ENCODE assay signal across 10 cellular contexts in the genomic region with DNA sequence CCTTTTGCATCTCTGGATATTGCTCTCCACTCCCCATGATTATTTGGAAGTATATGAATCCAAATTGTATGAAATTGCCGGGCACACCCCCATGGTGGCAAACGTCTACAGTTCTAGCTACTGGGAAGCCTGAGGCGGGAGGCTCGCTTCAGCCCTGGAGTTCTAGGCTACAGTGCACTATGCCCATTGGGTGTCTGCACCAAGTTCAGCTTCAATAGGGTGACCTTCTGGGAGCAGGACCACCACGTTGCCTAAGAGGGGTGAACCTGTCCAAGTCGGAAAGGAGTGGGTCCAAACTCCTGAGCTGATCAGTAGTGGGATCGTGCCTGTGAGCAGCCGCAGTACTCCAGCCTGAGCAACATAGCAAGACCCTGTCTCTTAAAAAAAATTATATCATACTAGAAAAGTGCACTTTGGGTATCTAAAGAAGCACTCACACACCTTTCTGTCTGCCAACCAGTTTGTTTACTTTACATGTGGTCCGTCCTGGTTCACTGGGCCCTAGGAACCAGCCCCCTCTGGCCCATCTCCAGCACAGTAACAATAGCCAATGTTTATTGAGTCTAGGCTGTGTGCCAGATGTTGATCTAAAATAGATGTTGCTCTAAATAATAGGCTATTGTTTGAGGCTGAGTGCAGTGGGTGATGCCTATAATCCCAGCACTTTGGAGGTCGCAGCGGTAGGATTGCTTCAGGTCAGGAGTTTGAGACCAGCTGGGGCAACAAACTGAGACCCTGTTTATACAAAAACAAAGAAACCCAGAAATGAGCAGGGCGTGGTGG.
DNase-seq lines count a peak whose midpoint lies in the region; ATAC-seq lines count a peak whose summit lies in the region.
"Had no signal": no experiment of that assay in that cellular context is flagged by ENCODE, and none has a peak within 500 bp of the region (broad histone marks: within the 10 kb centered on the region; RNA-seq: fewer than 3 reads in every experiment).

No MANE protein-coding gene starts in this region.

- no peak overlapping the region for H3K9ac ChIP-seq in BLaER1

- no peaks in the 10 kb centered on the region for H4K20me1 ChIP-seq in BLaER1

- peak overlapping the region; percentile 33 for H3K4me2 ChIP-seq in BLaER1

- H3K4me1 ChIP-seq in BLaER1, result peaks cover 20% of the 10 kb centered on the region
- H3K4me1 ChIP-seq: psoas muscle had no signal

- ATAC-seq in HG02763 (IDR thresholded peaks at IDR 0.05; ENCODE audit: unreplicated experiment) (no peak), GM18858 (IDR thresholded peaks at IDR 0.05; ENCODE audit: unreplicated experiment) (no peak)

- H3K4me3 ChIP-seq in BLaER1, result no peak overlapping the region
- H3K4me3 ChIP-seq: psoas muscle had no signal

- H3K36me3 ChIP-seq in BLaER1, result no peaks in the 10 kb centered on the region

- H3K27me3 ChIP-seq in BLaER1 (no peaks in the 10 kb centered on the region), layer of hippocampus (ENCODE audit: control insufficient read depth, insufficient read depth, low read length) (no peaks in the 10 kb centered on the region)

- H3K27ac ChIP-seq in BLaER1 (no peak overlapping the region), layer of hippocampus (ENCODE audit: low read depth, low read length) (peak overlapping the region; percentile 95)
- H3K27ac ChIP-seq: psoas muscle had no signal

- DNase-seq in NCI-H187 (lab: John Stamatoyannopoulos, UW) (peak; percentile 12 to 19), anterior cingulate cortex (lab: John Stamatoyannopoulos, UW) (peak in 33 of 58 donors; percentile 6 to 81 (median 36)), activated gamma-delta T cell treated with Interleukin-2 at 50 U/mL for 16 hours (no peak), NCI-H82 (lab: John Stamatoyannopoulos, UW) (no peak)
- DNase-seq: activated naive CD8-positive, alpha-beta T cell treated with anti-CD3 and anti-CD28 coated beads, Interleukin-2, amount 10 ng/mL, durations not matched to agents 7 days and 5 days; psoas muscle had no signal

- H3K9me3 ChIP-seq in BLaER1, result peaks cover 16% of the 10 kb centered on the region
- H3K9me3 ChIP-seq: psoas muscle had no signal

Comparison
In these comparisons a context has a peak if more than half of its experiments do, and no peak if none do; other contexts are left out.
1. DNase-seq: peak in NCI-H187 (2 of 2) and anterior cingulate cortex (33 of 58); none in activated gamma-delta T cell treated with Interleukin-2 at 50 U/mL for 16 hours (single experiment) and NCI-H82 (single experiment).